ENCODE assay signal across 21 cellular contexts in the genomic region with DNA sequence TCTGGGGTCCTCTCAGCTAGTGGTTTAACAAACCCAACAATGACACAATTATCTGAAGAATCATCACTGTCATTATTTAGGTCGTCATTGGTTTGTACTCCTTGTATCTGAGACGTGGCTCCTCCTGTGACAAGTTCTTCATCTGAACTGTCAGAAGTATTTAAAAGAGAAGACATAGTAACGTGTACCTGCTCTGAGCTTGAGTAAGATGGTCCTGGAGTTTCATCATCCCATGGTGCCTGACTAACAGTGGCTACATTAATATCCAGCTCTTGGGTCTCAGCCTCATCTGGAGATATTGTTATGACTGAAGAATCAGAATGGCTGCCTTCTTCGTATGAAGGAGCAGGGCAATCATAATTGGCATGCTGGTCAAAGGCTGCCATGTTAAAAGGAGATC. TPM values are rescaled to one million over a fixed set of nuclear protein-coding genes. Genes with fewer than 3 reads are reported as not detected.
DNase-seq lines count a peak whose midpoint lies in the region; ATAC-seq, FAIRE-seq and TF ChIP-seq lines count a peak whose summit lies in the region.
"Had no signal": no experiment of that assay in that cellular context is flagged by ENCODE, and none has a peak within 500 bp of the region (broad histone marks: within the 10 kb centered on the region; RNA-seq: fewer than 3 reads in every experiment).

No MANE protein-coding gene starts in this region.

- no peak for TF ChIP-seq CTCF in A673 (conservative IDR thresholded peaks at IDR 0.05; ENCODE audit: low read depth, low read length)
- TF ChIP-seq CTCF in bronchial epithelial cell (IDR thresholded peaks at IDR 0.05; ENCODE audit: insufficient read depth, low read length, severe bottlenecking) = no peak

- POLR2A ChIA-PET in A673 (lab: Charles Lee; ENCODE audit: low non-redundant PET) = no interaction called here

- H3K27ac Mint-ChIP-seq in activated T-cell treated with anti-CD3 and anti-CD28 coated beads, Interleukin-2, amount 50 U/mL, for 72 hours = peak overlapping the region; percentile 56
- H3K27ac Mint-ChIP-seq: B cell; CD4-positive, CD25-positive, alpha-beta regulatory T cell; CD8-positive, alpha-beta T cell; GM23338 had no signal

- CTCF ChIA-PET in A673 (lab: Charles Lee) = no interaction called here

- no peaks in the 10 kb centered on the region for H3K9me3 ChIP-seq in A673 (ENCODE audit: low read depth, low read length, poor library complexity, severe bottlenecking)
- H3K9me3 ChIP-seq: BLaER1, Caco-2 had no signal

- H3K4me1 Mint-ChIP-seq in activated T-cell treated with anti-CD3 and anti-CD28 coated beads, Interleukin-2, amount 50 U/mL, for 72 hours (ENCODE audit: low read depth) = peaks cover 9% of the 10 kb centered on the region
- H3K4me1 Mint-ChIP-seq in activated T-cell treated with anti-CD3 and anti-CD28 coated beads, Interleukin-2, amount 50 U/mL, for 4 hours (ENCODE audit: low read depth) = peaks cover 17% of the 10 kb centered on the region
- H3K4me1 Mint-ChIP-seq: GM23338 had no signal

- H3K9me3 Mint-ChIP-seq in activated T-cell treated with anti-CD3 and anti-CD28 coated beads, Interleukin-2, amount 50 U/mL, for 72 hours = no peaks in the 10 kb centered on the region
- H3K9me3 Mint-ChIP-seq in activated T-cell treated with anti-CD3 and anti-CD28 coated beads, Interleukin-2, amount 50 U/mL, for 4 hours = no peaks in the 10 kb centered on the region
- H3K9me3 Mint-ChIP-seq: CD4-positive, CD25-positive, alpha-beta regulatory T cell; CD8-positive, alpha-beta T cell; GM23338; H9 had no signal

- H3K27ac ChIP-seq in A673 (ENCODE audit: low read depth, low read length, poor library complexity, severe bottlenecking) = peak overlapping the region; percentile 45
- H3K27ac ChIP-seq: BLaER1, C4-2B had no signal

- no peaks in the 10 kb centered on the region for H3K27me3 Mint-ChIP-seq in activated T-cell treated with anti-CD3 and anti-CD28 coated beads, Interleukin-2, amount 50 U/mL, for 72 hours (ENCODE audit: low read depth)
- no peaks in the 10 kb centered on the region for H3K27me3 Mint-ChIP-seq in activated T-cell treated with anti-CD3 and anti-CD28 coated beads, Interleukin-2, amount 50 U/mL, for 4 hours (ENCODE audit: low read depth)
- H3K27me3 Mint-ChIP-seq: B cell; CD4-positive, CD25-positive, alpha-beta regulatory T cell had no signal

- no peak overlapping the region for H3K4me3 ChIP-seq in A673 (ENCODE audit: low read depth, low read length, poor library complexity, severe bottlenecking)
- no peak overlapping the region for H3K4me3 ChIP-seq in bronchial epithelial cell (ENCODE audit: low read depth, low read length)
- H3K4me3 ChIP-seq: BLaER1, GM23338 had no signal

- H3K36me3 ChIP-seq in A673 (ENCODE audit: insufficient read depth, low read length, poor library complexity, severe bottlenecking) (peaks cover 25% of the 10 kb centered on the region), bronchial epithelial cell (ENCODE audit: control insufficient read depth, insufficient read depth, low read length) (peaks cover 2% of the 10 kb centered on the region)

- H3K4me1 ChIP-seq in A673 (ENCODE audit: insufficient read depth, low read length, poor library complexity, severe bottlenecking) = no peaks in the 10 kb centered on the region
- H3K4me1 ChIP-seq: BLaER1, Caco-2 had no signal

- intact Hi-C loops in A673 (cut with micrococcal nuclease; ENCODE audit: unreplicated experiment) = no loop called here

- no TSS peak for BruUV-seq in A673 (replicated peaks; lab: Mats Ljungman, UMichigan)

- peak in 1 of 2 donors; percentile 21 for ATAC-seq in activated T-cell treated with anti-CD3 and anti-CD28 coated beads, Interleukin-2, amount 50 U/mL, for 72 hours (replicated peaks in 1 of 2)
- no peak for ATAC-seq in activated T-cell treated with anti-CD3 and anti-CD28 coated beads, Interleukin-2, amount 50 U/mL, for 4 hours
- ATAC-seq: CD8-positive, alpha-beta T cell; GM23338; HCT116 had no signal

- DNase-seq in activated T-cell treated with anti-CD3 and anti-CD28 coated beads, Interleukin-2, amount 50 U/mL, for 72 hours = no peak
- no peak for DNase-seq in activated T-cell treated with anti-CD3 and anti-CD28 coated beads, Interleukin-2, amount 50 U/mL, for 4 hours
- DNase-seq in A673 (ENCODE audit: low spot score) (no peak), bronchial epithelial cell (ENCODE audit: low read depth) (no peak), NOMO-1 treated with dmso at 0.1 percent for 144 hours (lab: John Stamatoyannopoulos, UW; ENCODE audit: unreplicated experiment) (no peak), dermis blood vessel endothelial cell (no peak)
- DNase-seq: 8988T; Caco-2; CD4-positive, CD25-positive, alpha-beta regulatory T cell; CD8-positive, alpha-beta T cell; DMS 273 treated with DMSO at 0.1 percent for 48 hours; DMS79; EL; GDM1; H9 had no signal

- peaks cover 7 to 23% of the 10 kb centered on the region in 2 donors for H3K36me3 Mint-ChIP-seq in activated T-cell treated with anti-CD3 and anti-CD28 coated beads, Interleukin-2, amount 50 U/mL, for 72 hours (ENCODE audit: insufficient read depth in 2 of 2)
- H3K36me3 Mint-ChIP-seq in activated T-cell treated with anti-CD3 and anti-CD28 coated beads, Interleukin-2, amount 50 U/mL, for 4 hours (ENCODE audit: insufficient read depth) = peaks cover 27% of the 10 kb centered on the region

- FAIRE-seq in bronchial epithelial cell (lab: Jason Lieb, UNC) = peak; percentile 43
- FAIRE-seq: GM18507 had no signal

- H3K4me3 Mint-ChIP-seq in activated T-cell treated with anti-CD3 and anti-CD28 coated beads, Interleukin-2, amount 50 U/mL, for 72 hours = no peak overlapping the region
- H3K4me3 Mint-ChIP-seq in activated T-cell treated with anti-CD3 and anti-CD28 coated beads, Interleukin-2, amount 50 U/mL, for 4 hours = no peak overlapping the region
- H3K4me3 Mint-ChIP-seq: B cell; CD8-positive, alpha-beta T cell; GM23338; H9 had no signal

- H3K27me3 ChIP-seq in A673 (replicated peaks; ENCODE audit: insufficient read depth, low read depth, low read length, poor library complexity) (no peaks in the 10 kb centered on the region), bronchial epithelial cell (ENCODE audit: control insufficient read depth, insufficient read depth, low read length) (no peaks in the 10 kb centered on the region)
- H3K27me3 ChIP-seq: BLaER1 had no signal

RNA-seq across cellular contexts. Expression of gene SMIM27, which starts 9.1 kb away (rescaled TPM):
- 10 to 100 TPM; 54.4 to 63.5 TPM for total RNA-seq in activated T-cell treated with anti-CD3 and anti-CD28 coated beads, Interleukin-2, amount 50 U/mL, for 72 hours
- 1 to 10 TPM; 8.0 to 9.7 (median 9.3) TPM for total RNA-seq in activated T-cell treated with anti-CD3 and anti-CD28 coated beads, Interleukin-2, amount 50 U/mL, for 4 hours
- total RNA-seq in A673 (2021) (6.5 and 7.6 TPM in 2 replicates), bronchial epithelial cell (1.3 and 3.1 TPM in 2 replicates), dermis blood vessel endothelial cell (1.3 and 2.6 TPM in 2 replicates)

RNA-seq across cellular contexts. Expression of gene TOPORS, which starts 9.3 kb away (rescaled TPM):
- total RNA-seq in activated T-cell treated with anti-CD3 and anti-CD28 coated beads, Interleukin-2, amount 50 U/mL, for 72 hours = 10 to 100 TPM; 12.8 to 13.8 TPM
- total RNA-seq in activated T-cell treated with anti-CD3 and anti-CD28 coated beads, Interleukin-2, amount 50 U/mL, for 4 hours = 10 to 100 TPM; 12.9 to 15.0 (median 14.8) TPM
- total RNA-seq in A673 (2021) = 25.3 and 26.8 TPM in 2 replicates
- 37.9 and 47.5 TPM in 2 replicates for total RNA-seq in bronchial epithelial cell
- total RNA-seq in dermis blood vessel endothelial cell = 39.6 and 53.3 TPM in 2 replicates

RNA-seq across cellular contexts. Expression of gene RIGI, which starts 17.1 kb away (rescaled TPM):
- total RNA-seq in activated T-cell treated with anti-CD3 and anti-CD28 coated beads, Interleukin-2, amount 50 U/mL, for 72 hours = 1 to 10 TPM; 7.9 to 8.6 TPM
- 1 to 10 TPM; 2.5 to 4.1 (median 2.5) TPM for total RNA-seq in activated T-cell treated with anti-CD3 and anti-CD28 coated beads, Interleukin-2, amount 50 U/mL, for 4 hours
- total RNA-seq in A673 (2021) = 5.9 and 7.4 TPM in 2 replicates
- 1.8 and 2.9 TPM in 2 replicates for total RNA-seq in bronchial epithelial cell
- total RNA-seq in dermis blood vessel endothelial cell = 30.3 TPM in 2 replicates

RNA-seq across cellular contexts. Expression of gene NDUFB6, which starts 29.9 kb away (rescaled TPM):
- total RNA-seq in activated T-cell treated with anti-CD3 and anti-CD28 coated beads, Interleukin-2, amount 50 U/mL, for 72 hours = 10 to 100 TPM; 29.2 to 31.7 TPM
- total RNA-seq in activated T-cell treated with anti-CD3 and anti-CD28 coated beads, Interleukin-2, amount 50 U/mL, for 4 hours = 10 to 100 TPM; 61.7 to 65.5 (median 62.9) TPM
- total RNA-seq in A673 (2021) (77.5 and 82.6 TPM in 2 replicates), bronchial epithelial cell (14.8 and 16.8 TPM in 2 replicates), dermis blood vessel endothelial cell (33.5 and 49.0 TPM in 2 replicates)
